ENCODE assay signal across 23 cellular contexts in the genomic region with DNA sequence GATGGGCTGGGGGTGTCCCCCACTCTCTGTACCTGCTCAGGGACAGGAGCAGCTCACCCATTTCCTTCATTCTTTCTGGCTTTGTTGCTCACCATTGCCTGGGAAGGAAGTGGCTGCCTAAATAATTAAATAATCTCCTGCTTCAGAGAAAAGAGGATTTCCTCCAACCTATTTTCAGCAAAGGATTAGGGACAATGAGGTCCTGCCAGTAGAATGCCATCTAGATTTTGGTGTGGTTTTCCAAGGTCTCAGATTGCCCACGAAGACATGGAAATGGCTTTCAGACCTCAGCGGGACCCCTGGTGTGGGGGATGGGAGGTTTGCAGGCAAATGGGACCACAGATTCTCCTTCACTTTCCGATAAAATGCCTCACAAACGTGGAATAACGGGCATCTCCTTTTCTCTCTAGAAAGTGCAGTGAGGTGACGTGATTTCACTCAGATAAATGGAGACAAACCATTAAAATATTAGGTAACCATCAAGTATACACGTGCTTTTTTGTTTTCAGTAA. TPM values are rescaled to one million over a fixed set of nuclear protein-coding genes. Genes with fewer than 3 reads are reported as not detected.
DNase-seq lines count a peak whose midpoint lies in the region; ATAC-seq, FAIRE-seq and TF ChIP-seq lines count a peak whose summit lies in the region.
"Had no signal": no experiment of that assay in that cellular context is flagged by ENCODE, and none has a peak within 500 bp of the region (broad histone marks: within the 10 kb centered on the region; RNA-seq: fewer than 3 reads in every experiment).

No MANE protein-coding gene starts in this region.

- H3K36me3 ChIP-seq in Loucy (ENCODE audit: insufficient read depth, low read length), result no peaks in the 10 kb centered on the region
- H3K36me3 ChIP-seq in hepatocyte (replicated peaks; ENCODE audit: insufficient read depth, low read depth), result no peaks in the 10 kb centered on the region
- H3K36me3 ChIP-seq in parathyroid adenoma (ENCODE audit: control insufficient read depth, insufficient read depth, low read length), result no peaks in the 10 kb centered on the region
- H3K36me3 ChIP-seq in mucosa of descending colon (ENCODE audit: low read depth), result no peaks in the 10 kb centered on the region
- H3K36me3 ChIP-seq: tibial artery had no signal

- peaks cover 28% of the 10 kb centered on the region for H3K4me1 ChIP-seq in Loucy (ENCODE audit: insufficient read depth, low read length, poor library complexity, severe bottlenecking)
- peaks cover 22% of the 10 kb centered on the region for H3K4me1 ChIP-seq in hepatocyte (ENCODE audit: insufficient read depth)
- H3K4me1 ChIP-seq in parathyroid adenoma, result no peaks in the 10 kb centered on the region
- H3K4me1 ChIP-seq in mucosa of descending colon (ENCODE audit: low read depth), result no peaks in the 10 kb centered on the region
- H3K4me1 ChIP-seq: tibial artery had no signal

- H3K4me3 ChIP-seq in Loucy (ENCODE audit: low read length, poor library complexity, severe bottlenecking) (no peak overlapping the region), hepatocyte (no peak overlapping the region), parathyroid adenoma (ENCODE audit: low read depth, low read length) (no peak overlapping the region), mucosa of descending colon (no peak overlapping the region)
- H3K4me3 ChIP-seq: tibial artery had no signal

- H3K9me3 Mint-ChIP-seq in stimulated activated naive CD8-positive, alpha-beta T cell treated with anti-CD3 and anti-CD28 coated beads, Interleukin-15, amount 100 ng/mL, for 72 hours, result no peaks in the 10 kb centered on the region
- H3K9me3 Mint-ChIP-seq: effector memory CD8-positive, alpha-beta T cell; immature natural killer cell; memory B cell; neural crest cell had no signal

- H2AFZ ChIP-seq in Loucy (ENCODE audit: low read length) (no peak overlapping the region), hepatocyte (no peak overlapping the region), parathyroid adenoma (no peak overlapping the region)

- no peak overlapping the region for H3K9ac ChIP-seq in Loucy (ENCODE audit: low read depth, low read length, poor library complexity, severe bottlenecking)
- no peak overlapping the region for H3K9ac ChIP-seq in parathyroid adenoma

- H3K9me3 ChIP-seq in Loucy (ENCODE audit: insufficient read depth, low read depth, low read length) (no peaks in the 10 kb centered on the region), hepatocyte (ENCODE audit: low read depth) (no peaks in the 10 kb centered on the region), parathyroid adenoma (ENCODE audit: control insufficient read depth, low read length) (no peaks in the 10 kb centered on the region), mucosa of descending colon (no peaks in the 10 kb centered on the region)
- H3K9me3 ChIP-seq: tibial artery had no signal

- H3K27me3 ChIP-seq in Loucy (ENCODE audit: insufficient read depth, low read length, poor library complexity, severe bottlenecking) (no peaks in the 10 kb centered on the region), hepatocyte (no peaks in the 10 kb centered on the region), parathyroid adenoma (ENCODE audit: control insufficient read depth, insufficient read depth, low read length) (no peaks in the 10 kb centered on the region)
- H3K27me3 ChIP-seq: tibial artery had no signal

- 80% methylated on average over 6 of the region's 7 CpGs for WGBS in hepatocyte (ENCODE audit: low lambda C conversion rate, missing lambda C conversion rate)

- H3K9me2 ChIP-seq in Loucy (replicated peaks; ENCODE audit: low read depth, low read length) (no peaks in the 10 kb centered on the region), hepatocyte (replicated peaks; ENCODE audit: insufficient read depth) (no peaks in the 10 kb centered on the region)

- intact Hi-C loops in mucosa of descending colon (cut with DNase I, micrococcal nuclease), result no loop called here

- no peak overlapping the region for H3K27ac Mint-ChIP-seq in stimulated activated naive CD8-positive, alpha-beta T cell treated with anti-CD3 and anti-CD28 coated beads, Interleukin-15, amount 100 ng/mL, for 72 hours
- H3K27ac Mint-ChIP-seq: effector memory CD8-positive, alpha-beta T cell; immature natural killer cell; memory B cell had no signal

- DNase-seq in D721Med (ENCODE audit: insufficient read length, low spot score) (peak; percentile 60), hepatocyte (ENCODE audit: low spot score) (no peak), mucosa of descending colon (no peak), C1 segment of cervical spinal cord (lab: John Stamatoyannopoulos, UW) (no peak)
- DNase-seq in stimulated activated naive CD8-positive, alpha-beta T cell treated with anti-CD3 and anti-CD28 coated beads, Interleukin-15, amount 100 ng/mL, for 72 hours, result no peak
- DNase-seq: activated CD4-positive, alpha-beta T cell treated with anti-CD3 and anti-CD28 coated beads for 48 hours; activated gamma-delta T cell; cerebellar nuclear complex; effector memory CD8-positive, alpha-beta T cell; immature natural killer cell; Kasumi-1; NCI-H1105; NCI-H2081 treated with DMSO at 0.1 percent for 48 hours; NCI-H510A; RPMI8226; T1000 had no signal

- H3F3A ChIP-seq in Loucy (ENCODE audit: low read depth), result no peaks in the 10 kb centered on the region

- FAIRE-seq in D721Med (lab: Jason Lieb, UNC), result no peak
- FAIRE-seq: GM18507 had no signal

- TF ChIP-seq CTCF in D721Med (IDR thresholded peaks at IDR 0.05; ENCODE audit: insufficient read depth, missing control alignments) (no peak), Loucy (conservative IDR thresholded peaks at IDR 0.05; ENCODE audit: low read length) (no peak), hepatocyte (IDR thresholded peaks at IDR 0.05; ENCODE audit: poor library complexity) (no peak), parathyroid adenoma (IDR thresholded peaks at IDR 0.05) (no peak), mucosa of descending colon (IDR thresholded peaks at IDR 0.05) (no peak)

- H3K4me3 Mint-ChIP-seq in stimulated activated naive CD8-positive, alpha-beta T cell treated with anti-CD3 and anti-CD28 coated beads, Interleukin-15, amount 100 ng/mL, for 72 hours, result no peak overlapping the region
- H3K4me3 Mint-ChIP-seq: effector memory CD8-positive, alpha-beta T cell; immature natural killer cell; memory B cell; neural crest cell had no signal

- H3K79me2 ChIP-seq in Loucy (ENCODE audit: insufficient read depth, low read length) (peaks cover 28% of the 10 kb centered on the region; the same call in 1 of the 2 replicates), hepatocyte (peaks cover 98% of the 10 kb centered on the region), parathyroid adenoma (peaks cover 19% of the 10 kb centered on the region)

- peak overlapping the region; percentile 6 for H3K4me2 ChIP-seq in Loucy (ENCODE audit: low read depth, low read length, poor library complexity, severe bottlenecking)
- H3K4me2 ChIP-seq in hepatocyte, result peak overlapping the region; percentile 57
- H3K4me2 ChIP-seq in parathyroid adenoma (ENCODE audit: low read length), result no peak overlapping the region

- no peak for ATAC-seq in mucosa of descending colon
- ATAC-seq in HG03521 (IDR thresholded peaks at IDR 0.05; ENCODE audit: unreplicated experiment), result no peak
- no peak for ATAC-seq in stimulated activated naive CD8-positive, alpha-beta T cell treated with anti-CD3 and anti-CD28 coated beads, Interleukin-15, amount 100 ng/mL, for 72 hours
- ATAC-seq: effector memory CD8-positive, alpha-beta T cell had no signal

- H3K4me1 Mint-ChIP-seq in stimulated activated naive CD8-positive, alpha-beta T cell treated with anti-CD3 and anti-CD28 coated beads, Interleukin-15, amount 100 ng/mL, for 72 hours, result peaks cover 40% of the 10 kb centered on the region

- H3K27ac ChIP-seq in hepatocyte (peak overlapping the region; percentile 78), parathyroid adenoma (peak overlapping the region; percentile 59)
- H3K27ac ChIP-seq: tibial artery had no signal

- H3K27me3 Mint-ChIP-seq in stimulated activated naive CD8-positive, alpha-beta T cell treated with anti-CD3 and anti-CD28 coated beads, Interleukin-15, amount 100 ng/mL, for 72 hours, result no peaks in the 10 kb centered on the region
- H3K27me3 Mint-ChIP-seq: effector memory CD8-positive, alpha-beta T cell; memory B cell had no signal

- H4K20me1 ChIP-seq in Loucy (ENCODE audit: insufficient read depth, low read length, poor library complexity, severe bottlenecking) (peaks cover under 1% of the 10 kb centered on the region), hepatocyte (ENCODE audit: insufficient read depth, poor library complexity, severe bottlenecking) (peaks cover 10% of the 10 kb centered on the region)

RNA-seq across cellular contexts. Expression of a gene that starts 14.9 kb away (rescaled TPM):
- total RNA-seq in hepatocyte (21.9 and 30.8 TPM in 2 replicates), mucosa of descending colon (10 to 100 TPM; 15.5 to 28.7 (median 19.4) TPM)
- 28.7 and 38.2 TPM in 2 replicates for polyA plus RNA-seq in hepatocyte
